In the genomic region with DNA sequence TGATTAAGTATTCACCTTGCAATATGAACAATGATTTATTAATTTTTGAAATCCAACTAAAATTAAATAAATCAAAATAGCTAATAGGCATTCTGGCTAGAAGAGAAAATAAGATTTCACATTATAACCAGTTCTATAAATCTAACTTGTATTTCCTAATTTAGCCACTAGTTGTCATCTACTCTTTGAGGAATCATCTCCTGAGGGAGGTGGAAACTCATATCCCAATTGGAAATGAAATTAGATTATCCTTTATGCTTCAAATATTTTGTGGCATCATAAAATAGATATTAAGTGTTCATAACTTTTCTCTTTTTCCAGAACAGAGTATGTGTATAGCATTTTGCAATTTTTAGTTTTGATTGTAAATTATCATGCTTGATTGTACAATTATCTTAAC, we compare ENCODE assay signal across 28 cellular contexts.
DNase-seq lines count a peak whose midpoint lies in the region; ATAC-seq, FAIRE-seq and TF ChIP-seq lines count a peak whose summit lies in the region.
"Had no signal": no experiment of that assay in that cellular context is flagged by ENCODE, and none has a peak within 500 bp of the region (broad histone marks: within the 10 kb centered on the region; RNA-seq: fewer than 3 reads in every experiment).

No MANE protein-coding gene starts in this region.

- H3K9me3 ChIP-seq in PC-9 (ENCODE audit: insufficient read depth, low read depth) (no peaks in the 10 kb centered on the region), pancreas (no peaks in the 10 kb centered on the region)
- H3K9me3 ChIP-seq: suprapubic skin had no signal

- peak; percentile 16 for TF ChIP-seq CTCF in GM12873 (IDR thresholded peaks at IDR 0.05; ENCODE audit: insufficient read depth, low read depth, low read length, missing control alignments)
- TF ChIP-seq CTCF in PC-9 (conservative IDR thresholded peaks at IDR 0.05) = peak; percentile 51
- peak; percentile 22 for TF ChIP-seq CTCF in epithelial cell of esophagus (IDR thresholded peaks at IDR 0.05; ENCODE audit: insufficient read depth, low read depth, low read length, missing control alignments)
- TF ChIP-seq CTCF in pancreas (IDR thresholded peaks at IDR 0.05) = no peak
- no peak for TF ChIP-seq CTCF in activated CD8-positive, alpha-beta T cell treated with anti-CD3 and anti-CD28 coated beads for 36 hours (IDR thresholded peaks at IDR 0.05)

- FAIRE-seq in pancreas (lab: Jason Lieb, UNC) = peak; percentile 9
- FAIRE-seq: GM12891, H1 had no signal

- H3K4me3 Mint-ChIP-seq in activated CD8-positive, alpha-beta T cell treated with anti-CD3 and anti-CD28 coated beads for 36 hours = no peak overlapping the region
- H3K4me3 Mint-ChIP-seq: activated CD4-positive, alpha-beta T cell treated with anti-CD3 and anti-CD28 coated beads for 36 hours; CD4-positive, CD25-positive, alpha-beta regulatory T cell; nephron progenitor cell; stimulated activated naive B cell treated with anti-CD40 and anti-IgM and Interleukin-4, amounts not matched to agents 10 μg/mL and 1 μg/mL and 100 μg/mL, for 72 hours had no signal

- H3K4me3 ChIP-seq in PC-9 (no peak overlapping the region), epithelial cell of esophagus (ENCODE audit: low read length) (no peak overlapping the region), pancreas (no peak overlapping the region)
- H3K4me3 ChIP-seq: suprapubic skin had no signal

- no peak for DNase-seq in PC-9
- no peak for DNase-seq in epithelial cell of esophagus (ENCODE audit: low read depth)
- DNase-seq in pancreas = no peak
- DNase-seq in activated CD8-positive, alpha-beta T cell treated with anti-CD3 and anti-CD28 coated beads for 36 hours = no peak
- DNase-seq in amniotic stem cell (lab: John Stamatoyannopoulos, UW) = no peak
- DNase-seq: activated CD4-positive, alpha-beta T cell treated with anti-CD3 and anti-CD28 coated beads for 36 hours; activated effector memory CD4-positive, alpha-beta T cell treated with anti-CD3 and anti-CD28 coated beads, Interleukin-2, amount 50 U/mL, for 16 hours; activated T-cell treated with anti-CD3 and anti-CD28 coated beads for 4 hours; CD4-positive, CD25-positive, alpha-beta regulatory T cell; cerebellar nuclear complex; EL; left colon; mammary epithelial cell; NCI-H1092 treated with DMSO at 0.1 percent for 48 hours; NCI-H187; NCI-H526; nephron progenitor cell; right cardiac atrium; stimulated activated CD4-positive, alpha-beta T cell treated with anti-CD3 and anti-CD28 coated beads, Interleukin-12 subunit alpha, Interleukin-12 subunit beta, amount 100 ng/mL, for 4 hours; stimulated activated CD4-positive, alpha-beta T cell treated with anti-CD3 and anti-CD28 coated beads, Interleukin-4, amount 100 ng/mL, for 1 hour; stimulated activated naive B cell treated with anti-CD40 and anti-IgM and Interleukin-4, amounts not matched to agents 10 μg/mL and 1 μg/mL and 100 μg/mL, for 72 hours had no signal

- H4K20me1 ChIP-seq in PC-9 (ENCODE audit: insufficient read depth) = no peaks in the 10 kb centered on the region

- H2AFZ ChIP-seq in PC-9 = no peak overlapping the region
- H2AFZ ChIP-seq: parathyroid adenoma had no signal

- H3K9me3 Mint-ChIP-seq in activated CD8-positive, alpha-beta T cell treated with anti-CD3 and anti-CD28 coated beads for 36 hours = no peaks in the 10 kb centered on the region
- H3K9me3 Mint-ChIP-seq: nephron progenitor cell; stimulated activated naive B cell treated with anti-CD40 and anti-IgM and Interleukin-4, amounts not matched to agents 10 μg/mL and 1 μg/mL and 100 μg/mL, for 72 hours had no signal

- POLR2A ChIA-PET in PC-9 (lab: Charles Lee; ENCODE audit: unreplicated experiment) = no interaction called here
- POLR2A ChIA-PET in activated CD8-positive, alpha-beta T cell treated with anti-CD3 and anti-CD28 coated beads for 36 hours (lab: Charles Lee) = no interaction called here

- no peaks in the 10 kb centered on the region for H3K9me2 ChIP-seq in PC-9 (ENCODE audit: insufficient read depth)

- H3K27ac Mint-ChIP-seq in activated CD8-positive, alpha-beta T cell treated with anti-CD3 and anti-CD28 coated beads for 36 hours = no peak overlapping the region
- H3K27ac Mint-ChIP-seq: activated CD4-positive, alpha-beta T cell treated with anti-CD3 and anti-CD28 coated beads for 36 hours; CD4-positive, CD25-positive, alpha-beta regulatory T cell; nephron progenitor cell; stimulated activated naive B cell treated with anti-CD40 and anti-IgM and Interleukin-4, amounts not matched to agents 10 μg/mL and 1 μg/mL and 100 μg/mL, for 72 hours had no signal

- no peaks in the 10 kb centered on the region for H3K27me3 Mint-ChIP-seq in activated CD8-positive, alpha-beta T cell treated with anti-CD3 and anti-CD28 coated beads for 36 hours
- H3K27me3 Mint-ChIP-seq: activated CD4-positive, alpha-beta T cell treated with anti-CD3 and anti-CD28 coated beads for 36 hours; CD4-positive, CD25-positive, alpha-beta regulatory T cell; stimulated activated naive B cell treated with anti-CD40 and anti-IgM and Interleukin-4, amounts not matched to agents 10 μg/mL and 1 μg/mL and 100 μg/mL, for 72 hours had no signal

- H3K36me3 ChIP-seq in PC-9 (ENCODE audit: low read depth) (no peaks in the 10 kb centered on the region), pancreas (no peaks in the 10 kb centered on the region)
- H3K36me3 ChIP-seq: suprapubic skin had no signal

- no peak overlapping the region for H3K4me2 ChIP-seq in PC-9

- H3K36me3 Mint-ChIP-seq in activated CD8-positive, alpha-beta T cell treated with anti-CD3 and anti-CD28 coated beads for 36 hours (ENCODE audit: low read depth) = no peaks in the 10 kb centered on the region
- H3K36me3 Mint-ChIP-seq: CD4-positive, CD25-positive, alpha-beta regulatory T cell; stimulated activated naive B cell treated with anti-CD40 and anti-IgM and Interleukin-4, amounts not matched to agents 10 μg/mL and 1 μg/mL and 100 μg/mL, for 72 hours had no signal

- H3K4me1 ChIP-seq in PC-9 (replicated peaks; ENCODE audit: insufficient read depth) = no peaks in the 10 kb centered on the region
- no peaks in the 10 kb centered on the region for H3K4me1 ChIP-seq in pancreas
- H3K4me1 ChIP-seq: parathyroid adenoma, suprapubic skin had no signal

- H3K79me2 ChIP-seq in PC-9 (ENCODE audit: low read depth) = no peaks in the 10 kb centered on the region
- H3K79me2 ChIP-seq: parathyroid adenoma had no signal

- H3K4me1 Mint-ChIP-seq in activated CD8-positive, alpha-beta T cell treated with anti-CD3 and anti-CD28 coated beads for 36 hours (ENCODE audit: low read depth) = no peaks in the 10 kb centered on the region
- H3K4me1 Mint-ChIP-seq: activated CD4-positive, alpha-beta T cell treated with anti-CD3 and anti-CD28 coated beads for 36 hours; CD4-positive, CD25-positive, alpha-beta regulatory T cell; nephron progenitor cell; stimulated activated naive B cell treated with anti-CD40 and anti-IgM and Interleukin-4, amounts not matched to agents 10 μg/mL and 1 μg/mL and 100 μg/mL, for 72 hours had no signal

- CTCF ChIA-PET in PC-9 (lab: Charles Lee) = no interaction called here
- CTCF ChIA-PET in activated CD8-positive, alpha-beta T cell treated with anti-CD3 and anti-CD28 coated beads for 36 hours (lab: Charles Lee) = no interaction called here

- BruUV-seq in PC-9 (replicated peaks; lab: Mats Ljungman, UMichigan) = no TSS peak

- H3K27ac ChIP-seq in PC-9 (no peak overlapping the region), pancreas (no peak overlapping the region)
- H3K27ac ChIP-seq: epithelial cell of prostate, parathyroid adenoma, suprapubic skin had no signal

- no peaks in the 10 kb centered on the region for H3K27me3 ChIP-seq in PC-9 (ENCODE audit: insufficient read depth, low read depth)
- peaks cover 0 to 18% (median 0%) of the 10 kb centered on the region in 4 donors for H3K27me3 ChIP-seq in pancreas
- H3K27me3 ChIP-seq: suprapubic skin had no signal

- intact Hi-C loops in PC-9 (cut with micrococcal nuclease; ENCODE audit: unreplicated experiment) = no loop called here
- intact Hi-C loops in pancreas (cut with DNase I) = no loop called here
- intact Hi-C loops in activated CD8-positive, alpha-beta T cell treated with anti-CD3 and anti-CD28 coated beads for 36 hours (cut with micrococcal nuclease) = no loop called here

- H3F3A ChIP-seq in PC-9 (ENCODE audit: insufficient read depth, low read depth) = no peaks in the 10 kb centered on the region

- ATAC-seq in pancreas (no peak), GM18861 (IDR thresholded peaks at IDR 0.05; ENCODE audit: unreplicated experiment) (no peak)
- no peak for ATAC-seq in activated CD8-positive, alpha-beta T cell treated with anti-CD3 and anti-CD28 coated beads for 36 hours
- ATAC-seq: activated CD4-positive, alpha-beta T cell treated with anti-CD3 and anti-CD28 coated beads for 36 hours; left colon; right cardiac atrium; stimulated activated naive B cell treated with anti-CD40 and anti-IgM and Interleukin-4, amounts not matched to agents 10 μg/mL and 1 μg/mL and 100 μg/mL, for 72 hours had no signal

Comparison
In these comparisons a context has a peak if more than half of its experiments do, and no peak if none do; other contexts are left out.
1. CTCF ChIP-seq: peak in GM12873 (single experiment), PC-9 (single experiment) and epithelial cell of esophagus (single experiment); none in pancreas (0 of 4) and activated CD8-positive, alpha-beta T cell treated with anti-CD3 and anti-CD28 coated beads for 36 hours (single experiment).